Comparison of ENCODE assay signal across 18 cellular contexts in the genomic region with DNA sequence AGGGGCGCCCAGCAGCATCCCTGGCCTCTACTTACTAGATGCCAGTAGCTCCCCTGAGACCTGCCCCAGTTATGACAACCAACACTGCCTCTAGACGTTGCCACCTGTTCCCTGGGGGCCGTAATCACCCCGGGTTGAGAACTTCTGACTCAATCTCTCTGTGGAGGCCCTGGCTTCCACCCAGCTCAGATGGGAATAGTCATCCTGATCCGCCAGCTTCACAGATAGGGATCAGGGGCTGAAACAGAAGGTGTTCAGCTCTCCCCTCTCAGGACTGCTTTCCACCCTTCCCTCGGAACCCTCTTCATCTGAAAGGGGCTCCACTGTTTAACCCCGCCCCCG. TPM values are rescaled to one million over a fixed set of nuclear protein-coding genes. Genes with fewer than 3 reads are reported as not detected.
DNase-seq lines count a peak whose midpoint lies in the region; ATAC-seq and TF ChIP-seq lines count a peak whose summit lies in the region.
"Had no signal": no experiment of that assay in that cellular context is flagged by ENCODE, and none has a peak within 500 bp of the region (broad histone marks: within the 10 kb centered on the region; RNA-seq: fewer than 3 reads in every experiment).

No MANE protein-coding gene starts in this region.

- H3K9me3 Mint-ChIP-seq in MCF 10A (ENCODE audit: unreplicated experiment), result no peaks in the 10 kb centered on the region
- H3K9me3 Mint-ChIP-seq in stimulated activated memory B cell treated with anti-CD40 and anti-IgM and Interleukin-4, amounts not matched to agents 10 μg/mL and 1 μg/mL and 100 μg/mL, for 72 hours, result no peaks in the 10 kb centered on the region
- H3K9me3 Mint-ChIP-seq: activated T-cell treated with anti-CD3 and anti-CD28 coated beads, Interleukin-2, amount 50 U/mL, for 72 hours; GM23338; nephron had no signal

- H4K20me1 ChIP-seq in mammary epithelial cell (ENCODE audit: insufficient read depth, low read length), result no peaks in the 10 kb centered on the region

- POLR2A ChIA-PET in MCF 10A (lab: Yijun Ruan, JAX), result interaction anchor here (0.8 to 1.6 kb wide), 3 partner anchors 10 to 95 kb away, joined by 3 to 4 read pairs (median 3); no protein-coding TSS in a partner anchor

- H3K36me3 Mint-ChIP-seq in MCF 10A (ENCODE audit: insufficient read depth, unreplicated experiment), result no peaks in the 10 kb centered on the region
- no peaks in the 10 kb centered on the region for H3K36me3 Mint-ChIP-seq in stimulated activated memory B cell treated with anti-CD40 and anti-IgM and Interleukin-4, amounts not matched to agents 10 μg/mL and 1 μg/mL and 100 μg/mL, for 72 hours

- TF ChIP-seq EP300 in upper lobe of left lung (IDR thresholded peaks at IDR 0.05), result no peak

- in situ Hi-C loops in mammary epithelial cell (cut with MboI; ENCODE audit: low sequenced_read_pairs in 2 of 2), result loop anchor here in 1 of 2 donors (10.0 kb wide), 1 partner anchor 73 kb away; no protein-coding TSS in a partner anchor

- WGBS in mammary epithelial cell (ENCODE audit: low coverage, missing lambda C conversion rate), result 88% methylated on average over 4 of the region's 8 CpGs
- WGBS in upper lobe of left lung, 2 donors, result 72 to 81% methylated on average over 6 to 8 of the region's 8 CpGs

- no peaks in the 10 kb centered on the region for H3K4me1 ChIP-seq in breast epithelium
- H3K4me1 ChIP-seq in mammary epithelial cell (ENCODE audit: insufficient read depth, low read length), result no peaks in the 10 kb centered on the region
- H3K4me1 ChIP-seq in upper lobe of left lung, result no peaks in the 10 kb centered on the region
- H3K4me1 ChIP-seq: esophagus muscularis mucosa had no signal

- H3K36me3 ChIP-seq in breast epithelium, result no peaks in the 10 kb centered on the region
- no peaks in the 10 kb centered on the region for H3K36me3 ChIP-seq in mammary epithelial cell (ENCODE audit: insufficient read depth, low read length)
- H3K36me3 ChIP-seq in upper lobe of left lung, result no peaks in the 10 kb centered on the region
- H3K36me3 ChIP-seq: esophagus muscularis mucosa had no signal

- peaks cover 23% of the 10 kb centered on the region for H3K27me3 Mint-ChIP-seq in MCF 10A (ENCODE audit: insufficient read depth, unreplicated experiment)
- H3K27me3 Mint-ChIP-seq in stimulated activated memory B cell treated with anti-CD40 and anti-IgM and Interleukin-4, amounts not matched to agents 10 μg/mL and 1 μg/mL and 100 μg/mL, for 72 hours, result peaks cover 43% of the 10 kb centered on the region

- no peak overlapping the region for H3K9ac ChIP-seq in mammary epithelial cell (ENCODE audit: insufficient read depth, low read length)

- H3K27me3 ChIP-seq in breast epithelium (no peaks in the 10 kb centered on the region), mammary epithelial cell (ENCODE audit: insufficient read depth, low read length) (no peaks in the 10 kb centered on the region), upper lobe of left lung (no peaks in the 10 kb centered on the region)

- no peaks in the 10 kb centered on the region for H3K9me3 ChIP-seq in breast epithelium
- no peaks in the 10 kb centered on the region for H3K9me3 ChIP-seq in mammary epithelial cell (replicated peaks; ENCODE audit: insufficient read depth, low read length)
- no peaks in the 10 kb centered on the region for H3K9me3 ChIP-seq in upper lobe of left lung
- H3K9me3 ChIP-seq: esophagus muscularis mucosa had no signal

- no peaks in the 10 kb centered on the region for H3K79me2 ChIP-seq in mammary epithelial cell (ENCODE audit: insufficient read depth, low read length)

- ATAC-seq in stimulated activated memory B cell treated with anti-CD40 and anti-IgM and Interleukin-4, amounts not matched to agents 10 μg/mL and 1 μg/mL and 100 μg/mL, for 72 hours, result peak; percentile 77
- no peak for ATAC-seq in upper lobe of left lung (ENCODE audit: low FRiP score in 2 of 2)
- ATAC-seq in GM18870 (IDR thresholded peaks at IDR 0.05; ENCODE audit: unreplicated experiment), result no peak
- ATAC-seq: GM23338 had no signal

- no peak overlapping the region for H3K27ac Mint-ChIP-seq in MCF 10A (ENCODE audit: low read depth, unreplicated experiment)
- H3K27ac Mint-ChIP-seq in stimulated activated memory B cell treated with anti-CD40 and anti-IgM and Interleukin-4, amounts not matched to agents 10 μg/mL and 1 μg/mL and 100 μg/mL, for 72 hours, result peak overlapping the region; percentile 76
- H3K27ac Mint-ChIP-seq: activated T-cell treated with anti-CD3 and anti-CD28 coated beads, Interleukin-2, amount 50 U/mL, for 72 hours; GM23338; nephron had no signal

- no peak overlapping the region for H3K4me3 Mint-ChIP-seq in MCF 10A (ENCODE audit: unreplicated experiment)
- no peak overlapping the region for H3K4me3 Mint-ChIP-seq in stimulated activated memory B cell treated with anti-CD40 and anti-IgM and Interleukin-4, amounts not matched to agents 10 μg/mL and 1 μg/mL and 100 μg/mL, for 72 hours
- H3K4me3 Mint-ChIP-seq: activated T-cell treated with anti-CD3 and anti-CD28 coated beads, Interleukin-2, amount 50 U/mL, for 72 hours; GM23338; nephron had no signal

- H3K4me3 ChIP-seq in breast epithelium (no peak overlapping the region), mammary epithelial cell (replicated peaks in 1 of 3; ENCODE audit: insufficient read depth in 1 of 3, low read depth in 2 of 3, low read length in 3 of 3) (no peak overlapping the region), upper lobe of left lung (no peak overlapping the region)
- H3K4me3 ChIP-seq: esophagus muscularis mucosa, GM23338, smooth muscle cell had no signal

- DNase-seq in MCF 10A (ENCODE audit: unreplicated experiment), result peak; percentile 64
- DNase-seq in breast epithelium (ENCODE audit: low spot score in 2 of 2), result no peak
- DNase-seq in NCI-H69 (lab: John Stamatoyannopoulos, UW), result peak; percentile 39
- peak; percentile 68 for DNase-seq in mammary epithelial cell
- DNase-seq in upper lobe of left lung, result no peak
- DNase-seq in globus pallidus (ENCODE audit: low spot score), result no peak
- DNase-seq: caudate nucleus, kidney glomerular epithelial cell, NCI-H2029 treated with DMSO at 0.1 percent for 48 hours, RPMI8226 had no signal

- no peak overlapping the region for H3K4me2 ChIP-seq in mammary epithelial cell (ENCODE audit: insufficient read depth, low read depth, low read length)
- H3K4me2 ChIP-seq: GM23338, smooth muscle cell had no signal

- intact Hi-C loops in MCF 10A (cut with micrococcal nuclease) (no loop called here), breast epithelium (cut with DNase I; ENCODE audit: low total_unique reads) (no loop called here), mammary epithelial cell (cut with micrococcal nuclease) (no loop called here)

- H3K27ac ChIP-seq in breast epithelium, result no peak overlapping the region
- H3K27ac ChIP-seq in mammary epithelial cell (ENCODE audit: insufficient read depth, low read depth, low read length), result no peak overlapping the region
- no peak overlapping the region for H3K27ac ChIP-seq in upper lobe of left lung
- H3K27ac ChIP-seq: esophagus muscularis mucosa had no signal

- H2AFZ ChIP-seq in mammary epithelial cell (ENCODE audit: low read depth, low read length), result no peak overlapping the region
- H2AFZ ChIP-seq: GM23338 had no signal

- no peak for TF ChIP-seq CTCF in MCF 10A (IDR thresholded peaks at IDR 0.05; ENCODE audit: unreplicated experiment)
- TF ChIP-seq CTCF in breast epithelium (IDR thresholded peaks at IDR 0.05), result no peak
- TF ChIP-seq CTCF in mammary epithelial cell (conservative IDR thresholded peaks at IDR 0.05 in 1 of 2, IDR thresholded peaks at IDR 0.05 in 1 of 2; ENCODE audit: extremely low read depth in 1 of 2, insufficient read depth in 1 of 2, low read depth in 1 of 2, low read length in 2 of 2), result no peak
- TF ChIP-seq CTCF in upper lobe of left lung (IDR thresholded peaks at IDR 0.05), result no peak

- dilution Hi-C loops in mammary epithelial cell (cut with HindIII; ENCODE audit: low sequenced_read_pairs), result no loop called here

- no peak for TF ChIP-seq POLR2A in breast epithelium (IDR thresholded peaks at IDR 0.05)
- no peak for TF ChIP-seq POLR2A in upper lobe of left lung (IDR thresholded peaks at IDR 0.05)

- BruUV-seq in MCF 10A (replicated peaks; lab: Mats Ljungman, UMichigan), result no TSS peak
- BruUV-seq in mammary epithelial cell (replicated peaks; lab: Mats Ljungman, UMichigan), result no TSS peak

- H3K4me1 Mint-ChIP-seq in MCF 10A (ENCODE audit: insufficient read depth, unreplicated experiment), result peaks cover 16% of the 10 kb centered on the region
- H3K4me1 Mint-ChIP-seq in stimulated activated memory B cell treated with anti-CD40 and anti-IgM and Interleukin-4, amounts not matched to agents 10 μg/mL and 1 μg/mL and 100 μg/mL, for 72 hours, result peaks cover 24% of the 10 kb centered on the region

- CTCF ChIA-PET in MCF 10A (lab: Yijun Ruan, JAX), result interaction anchor here (0.6 to 5.3 kb wide), 10 partner anchors 9 to 666 kb away, joined by 3 to 31 read pairs (median 4); partner anchors contain the start of gene SLC35B2
- CTCF ChIA-PET in mammary epithelial cell (lab: Charles Lee; ENCODE audit: low non-redundant PET), result no interaction called here

RNA-seq across cellular contexts. Expression of gene CAPN11, which starts 3.3 kb away (rescaled TPM):
- total RNA-seq in MCF 10A (2022) (not detected in 2 replicates), breast epithelium (1 to 10 TPM; 1.1 to 3.8 (median 2.9) TPM), mammary epithelial cell (1 to 10 TPM in 1 of 2 donors, not detected in 1; 2.0 TPM), upper lobe of left lung (under 1 TPM in 4 of 6 donors, not detected in 2; 0.30 to 0.81 (median 0.52) TPM)
- polyA plus RNA-seq in mammary epithelial cell, result not detected
- 1.3 TPM for polyA minus RNA-seq in mammary epithelial cell
- total RNA-seq: smooth muscle cell had no signal

RNA-seq across cellular contexts. Expression of gene TMEM63B, which starts 34.6 kb away (rescaled TPM):
- total RNA-seq in MCF 10A (2022) (22.3 and 22.6 TPM in 2 replicates), breast epithelium (10 to 100 TPM; 16.7 to 21.8 (median 18.9) TPM), mammary epithelial cell (100 to 1,000 TPM; 121 to 182 TPM), upper lobe of left lung (100 to 1,000 TPM in 4 of 6 donors, 10 to 100 TPM in 2; 89.8 to 198 (median 128) TPM)
- 141 TPM for polyA plus RNA-seq in mammary epithelial cell
- polyA minus RNA-seq in mammary epithelial cell, result 256 TPM

RNA-seq across cellular contexts. Expression of gene MRPL14, which starts 34.7 kb away (rescaled TPM):
- total RNA-seq in MCF 10A (2022), result 47.6 and 66.8 TPM in 2 replicates
- 10 to 100 TPM; 24.6 to 55.7 (median 30.4) TPM for total RNA-seq in breast epithelium
- 10 to 100 TPM; 57.2 to 82.0 TPM for total RNA-seq in mammary epithelial cell
- polyA plus RNA-seq in mammary epithelial cell, result 110 TPM
- 56.3 TPM for polyA minus RNA-seq in mammary epithelial cell
- total RNA-seq in upper lobe of left lung, result 100 to 1,000 TPM in 3 of 6 donors, 10 to 100 TPM in 3; 89.1 to 164 (median 97.7) TPM

RNA-seq across cellular contexts. Expression of gene MYMX, which starts 54.8 kb away (rescaled TPM):
- total RNA-seq in MCF 10A (2022) (not detected in 2 replicates), breast epithelium (1 to 10 TPM in 2 of 3 donors, under 1 TPM in 1; 0.88 to 3.4 (median 2.9) TPM), mammary epithelial cell (under 1 TPM in 1 of 2 donors, not detected in 1; 0.17 TPM), upper lobe of left lung (under 1 TPM in 1 of 6 donors, not detected in 5; 0.46 TPM)
- 0.12 TPM for polyA plus RNA-seq in mammary epithelial cell
- not detected for polyA minus RNA-seq in mammary epithelial cell
- total RNA-seq: activated T-cell treated with anti-CD3 and anti-CD28 coated beads, Interleukin-2, amount 50 U/mL, for 72 hours; esophagus muscularis mucosa; smooth muscle cell had no signal
- polyA plus RNA-seq: BJ, smooth muscle cell had no signal

Comparison
In these comparisons a context has a peak if more than half of its experiments do, and no peak if none do; other contexts are left out.
1. DNase-seq: peak in MCF 10A (single experiment), NCI-H69 (single experiment) and mammary epithelial cell (single experiment); none in breast epithelium (0 of 2), upper lobe of left lung (0 of 2) and globus pallidus (single experiment).